ENCODE assay signal across 11 cellular contexts in genomic region chr6:100203391-100203790, GRCh38.
DNase-seq lines count a peak whose midpoint lies in the region; ATAC-seq, FAIRE-seq and TF ChIP-seq lines count a peak whose summit lies in the region.
"Had no signal": no experiment of that assay in that cellular context is flagged by ENCODE, and none has a peak within 500 bp of the region (broad histone marks: within the 10 kb centered on the region; RNA-seq: fewer than 3 reads in every experiment).

No MANE protein-coding gene starts in this region.

- peaks cover 17% of the 10 kb centered on the region for H3K9me3 Mint-ChIP-seq in HFFc6
- peaks cover 4% of the 10 kb centered on the region for H3K9me3 Mint-ChIP-seq in activated T-cell treated with anti-CD3 and anti-CD28 coated beads, Interleukin-2, amount 50 U/mL, for 4 hours
- peaks cover 12% of the 10 kb centered on the region for H3K9me3 Mint-ChIP-seq in activated naive CD8-positive, alpha-beta T cell treated with anti-CD3 and anti-CD28 coated beads, Interleukin-2, amount 50 U/mL, for 24 hours

- peaks cover 20% of the 10 kb centered on the region for H3K36me3 Mint-ChIP-seq in HFFc6 (ENCODE audit: low read depth)
- no peaks in the 10 kb centered on the region for H3K36me3 Mint-ChIP-seq in activated T-cell treated with anti-CD3 and anti-CD28 coated beads, Interleukin-2, amount 50 U/mL, for 4 hours (ENCODE audit: insufficient read depth)
- H3K36me3 Mint-ChIP-seq in activated naive CD8-positive, alpha-beta T cell treated with anti-CD3 and anti-CD28 coated beads, Interleukin-2, amount 50 U/mL, for 24 hours (ENCODE audit: low read depth) = no peaks in the 10 kb centered on the region

- peaks cover 4% of the 10 kb centered on the region for H3K27me3 Mint-ChIP-seq in HFFc6 (ENCODE audit: insufficient read depth)
- no peaks in the 10 kb centered on the region for H3K27me3 Mint-ChIP-seq in activated T-cell treated with anti-CD3 and anti-CD28 coated beads, Interleukin-2, amount 50 U/mL, for 4 hours (ENCODE audit: low read depth)
- peaks cover 2% of the 10 kb centered on the region for H3K27me3 Mint-ChIP-seq in activated naive CD8-positive, alpha-beta T cell treated with anti-CD3 and anti-CD28 coated beads, Interleukin-2, amount 50 U/mL, for 24 hours

- H3K36me3 ChIP-seq in lower lobe of right lung = no peaks in the 10 kb centered on the region

- H3K9me3 ChIP-seq in lower lobe of right lung = no peaks in the 10 kb centered on the region

- peaks cover 44% of the 10 kb centered on the region for H3K4me1 Mint-ChIP-seq in HFFc6 (ENCODE audit: low read depth)
- H3K4me1 Mint-ChIP-seq in activated T-cell treated with anti-CD3 and anti-CD28 coated beads, Interleukin-2, amount 50 U/mL, for 4 hours (ENCODE audit: low read depth) = no peaks in the 10 kb centered on the region
- H3K4me1 Mint-ChIP-seq in activated naive CD8-positive, alpha-beta T cell treated with anti-CD3 and anti-CD28 coated beads, Interleukin-2, amount 50 U/mL, for 24 hours = no peaks in the 10 kb centered on the region

- DNase-seq in HFFc6 (peak; percentile 97), SIG-M5 treated with dmso at 0.1 percent for 504 hours (lab: John Stamatoyannopoulos, UW; ENCODE audit: unreplicated experiment) (peak; percentile 17), fibroblast of pulmonary artery (ENCODE audit: low read depth) (peak; percentile 93), urothelium cell line (ENCODE audit: low spot score) (peak; percentile 30), lower lobe of right lung (no peak)
- DNase-seq in activated T-cell treated with anti-CD3 and anti-CD28 coated beads, Interleukin-2, amount 50 U/mL, for 4 hours = no peak
- no peak for DNase-seq in activated naive CD8-positive, alpha-beta T cell treated with anti-CD3 and anti-CD28 coated beads, Interleukin-2, amount 50 U/mL, for 24 hours
- DNase-seq: islet precursor cell, NCI-H524 treated with DMSO at 0.1 percent for 48 hours had no signal

- no peaks in the 10 kb centered on the region for H3K27me3 ChIP-seq in lower lobe of right lung (ENCODE audit: low read depth)

- H3K4me3 Mint-ChIP-seq in HFFc6 = peak overlapping the region; percentile 74
- no peak overlapping the region for H3K4me3 Mint-ChIP-seq in activated T-cell treated with anti-CD3 and anti-CD28 coated beads, Interleukin-2, amount 50 U/mL, for 4 hours
- no peak overlapping the region for H3K4me3 Mint-ChIP-seq in activated naive CD8-positive, alpha-beta T cell treated with anti-CD3 and anti-CD28 coated beads, Interleukin-2, amount 50 U/mL, for 24 hours

- H3K27ac Mint-ChIP-seq in HFFc6 = peak overlapping the region; percentile 98
- no peak overlapping the region for H3K27ac Mint-ChIP-seq in activated naive CD8-positive, alpha-beta T cell treated with anti-CD3 and anti-CD28 coated beads, Interleukin-2, amount 50 U/mL, for 24 hours
- H3K27ac Mint-ChIP-seq: activated T-helper 2 cell treated with anti-CD3 and anti-CD28 coated beads, Interferon-gamma antibody, Interleukin-2, Interleukin-4, amounts not matched to agents 10 μg/mL and 5 μg/mL and 100 μg/mL, durations not matched to agents 14 hours and 24 hours and 36 hours had no signal

- H3K4me3 ChIP-seq in fibroblast of pulmonary artery (replicated peaks; ENCODE audit: low read depth, low read length) (no peak overlapping the region), lower lobe of right lung (no peak overlapping the region)

- TF ChIP-seq CTCF in HFFc6 (IDR thresholded peaks at IDR 0.05) (no peak), fibroblast of pulmonary artery (IDR thresholded peaks at IDR 0.05; ENCODE audit: low read length, missing control alignments) (no peak), lower lobe of right lung (IDR thresholded peaks at IDR 0.05) (no peak)

- FAIRE-seq in urothelium cell line (lab: Jason Lieb, UNC) = no peak

- no peak for ATAC-seq in lower lobe of right lung
- no peak for ATAC-seq in activated T-cell treated with anti-CD3 and anti-CD28 coated beads, Interleukin-2, amount 50 U/mL, for 4 hours
- ATAC-seq in activated naive CD8-positive, alpha-beta T cell treated with anti-CD3 and anti-CD28 coated beads, Interleukin-2, amount 50 U/mL, for 24 hours = no peak

- H3K27ac ChIP-seq in lower lobe of right lung = no peak overlapping the region
- H3K27ac ChIP-seq: parathyroid adenoma had no signal

- intact Hi-C loops in lower lobe of right lung (cut with DNase I) = no loop called here

- H3K4me1 ChIP-seq in lower lobe of right lung = no peaks in the 10 kb centered on the region
- H3K4me1 ChIP-seq: parathyroid adenoma had no signal

Comparison
In these comparisons a context has a peak if more than half of its experiments do, and no peak if none do; other contexts are left out.
1. DNase-seq: peak in HFFc6 (single experiment), SIG-M5 treated with dmso at 0.1 percent for 504 hours (single experiment), fibroblast of pulmonary artery (single experiment) and urothelium cell line (single experiment); none in lower lobe of right lung (single experiment), activated T-cell treated with anti-CD3 and anti-CD28 coated beads, Interleukin-2, amount 50 U/mL, for 4 hours (single experiment) and activated naive CD8-positive, alpha-beta T cell treated with anti-CD3 and anti-CD28 coated beads, Interleukin-2, amount 50 U/mL, for 24 hours (single experiment).